ENCODE assay signal across 1 cellular context in genomic region chr20:64050261-64051032, GRCh38.
TF ChIP-seq lines count a peak whose summit lies in the region.

No MANE protein-coding gene starts in this region.

TF ChIP-seq in HepG2, 621 proteins besides CTCF, POLR2A, EP300 and RAD21 (continued from another document and continues in another):
- TF ChIP-seq ZNF724P (CRISPR knock-in tag; IDR thresholded peaks at IDR 0.05; ENCODE audit: borderline replicate concordance) (no peak; the same call in none of the 2 replicates), ARNTL (CRISPR knock-in tag; IDR thresholded peaks at IDR 0.05) (no peak; the same call in 1 of the 2 replicates), ZNF225 (CRISPR knock-in tag; IDR thresholded peaks at IDR 0.05) (peak; percentile 55; the same call in 1 of the 2 replicates), ZNF205 (CRISPR knock-in tag; IDR thresholded peaks at IDR 0.05) (no peak), SNAI1 (CRISPR knock-in tag; IDR thresholded peaks at IDR 0.05; ENCODE audit: borderline replicate concordance) (no peak), SOX5 (CRISPR knock-in tag; IDR thresholded peaks at IDR 0.05; ENCODE audit: borderline replicate concordance) (peak; percentile 42; the same call in 1 of the 2 replicates), ZNF670 (CRISPR knock-in tag; IDR thresholded peaks at IDR 0.05; ENCODE audit: borderline replicate concordance) (no peak; the same call in 1 of the 2 replicates), ZNF24 (IDR thresholded peaks at IDR 0.05) (no peak), GATAD1 (CRISPR knock-in tag; IDR thresholded peaks at IDR 0.05) (peak; percentile 28), MXI1 (IDR thresholded peaks at IDR 0.05; ENCODE audit: borderline replicate concordance, low read depth, low read length) (peak; percentile 75; the same call in 2 of the 3 replicates), ZNF281 (CRISPR knock-in tag; IDR thresholded peaks at IDR 0.05; ENCODE audit: borderline replicate concordance) (no peak), ZSCAN21 (CRISPR knock-in tag; IDR thresholded peaks at IDR 0.05; ENCODE audit: borderline replicate concordance) (peak; percentile 73; the same call in 1 of the 2 replicates), ZBTB34 (CRISPR knock-in tag; IDR thresholded peaks at IDR 0.05) (peak; percentile 96), ZFP36L2 (CRISPR knock-in tag; IDR thresholded peaks at IDR 0.05) (no peak), FOXO1 (CRISPR knock-in tag; IDR thresholded peaks at IDR 0.05) (peak; percentile 59; the same call in 1 of the 2 replicates), USF2 (IDR thresholded peaks at IDR 0.05; ENCODE audit: low read depth, low read length) (peak; percentile 27; the same call in 1 of the 2 replicates), USF2 (CRISPR knock-in tag; IDR thresholded peaks at IDR 0.05; ENCODE audit: borderline replicate concordance) (no peak), MTA1 (CRISPR knock-in tag; IDR thresholded peaks at IDR 0.05; ENCODE audit: borderline replicate concordance) (peak; percentile 79; the same call in 1 of the 2 replicates), ZBTB26 (CRISPR knock-in tag; IDR thresholded peaks at IDR 0.05; ENCODE audit: borderline replicate concordance) (peak; percentile 75; the same call in 1 of the 2 replicates)
- TF ChIP-seq, protein P1, sequence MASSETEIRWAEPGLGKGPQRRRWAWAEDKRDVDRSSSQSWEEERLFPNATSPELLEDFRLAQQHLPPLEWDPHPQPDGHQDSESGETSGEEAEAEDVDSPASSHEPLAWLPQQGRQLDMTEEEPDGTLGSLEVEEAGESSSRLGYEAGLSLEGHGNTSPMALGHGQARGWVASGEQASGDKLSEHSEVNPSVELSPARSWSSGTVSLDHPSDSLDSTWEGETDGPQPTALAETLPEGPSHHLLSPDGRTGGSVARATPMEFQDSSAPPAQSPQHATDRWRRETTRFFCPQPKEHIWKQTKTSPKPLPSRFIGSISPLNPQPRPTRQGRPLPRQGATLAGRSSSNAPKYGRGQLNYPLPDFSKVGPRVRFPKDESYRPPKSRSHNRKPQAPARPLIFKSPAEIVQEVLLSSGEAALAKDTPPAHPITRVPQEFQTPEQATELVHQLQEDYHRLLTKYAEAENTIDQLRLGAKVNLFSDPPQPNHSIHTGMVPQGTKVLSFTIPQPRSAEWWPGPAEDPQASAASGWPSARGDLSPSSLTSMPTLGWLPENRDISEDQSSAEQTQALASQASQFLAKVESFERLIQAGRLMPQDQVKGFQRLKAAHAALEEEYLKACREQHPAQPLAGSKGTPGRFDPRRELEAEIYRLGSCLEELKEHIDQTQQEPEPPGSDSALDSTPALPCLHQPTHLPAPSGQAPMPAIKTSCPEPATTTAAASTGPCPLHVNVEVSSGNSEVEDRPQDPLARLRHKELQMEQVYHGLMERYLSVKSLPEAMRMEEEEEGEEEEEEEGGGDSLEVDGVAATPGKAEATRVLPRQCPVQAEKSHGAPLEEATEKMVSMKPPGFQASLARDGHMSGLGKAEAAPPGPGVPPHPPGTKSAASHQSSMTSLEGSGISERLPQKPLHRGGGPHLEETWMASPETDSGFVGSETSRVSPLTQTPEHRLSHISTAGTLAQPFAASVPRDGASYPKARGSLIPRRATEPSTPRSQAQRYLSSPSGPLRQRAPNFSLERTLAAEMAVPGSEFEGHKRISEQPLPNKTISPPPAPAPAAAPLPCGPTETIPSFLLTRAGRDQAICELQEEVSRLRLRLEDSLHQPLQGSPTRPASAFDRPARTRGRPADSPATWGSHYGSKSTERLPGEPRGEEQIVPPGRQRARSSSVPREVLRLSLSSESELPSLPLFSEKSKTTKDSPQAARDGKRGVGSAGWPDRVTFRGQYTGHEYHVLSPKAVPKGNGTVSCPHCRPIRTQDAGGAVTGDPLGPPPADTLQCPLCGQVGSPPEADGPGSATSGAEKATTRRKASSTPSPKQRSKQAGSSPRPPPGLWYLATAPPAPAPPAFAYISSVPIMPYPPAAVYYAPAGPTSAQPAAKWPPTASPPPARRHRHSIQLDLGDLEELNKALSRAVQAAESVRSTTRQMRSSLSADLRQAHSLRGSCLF (CRISPR knock-in tag; IDR thresholded peaks at IDR 0.05; ENCODE audit: borderline replicate concordance): no peak
- TF ChIP-seq, protein P2, sequence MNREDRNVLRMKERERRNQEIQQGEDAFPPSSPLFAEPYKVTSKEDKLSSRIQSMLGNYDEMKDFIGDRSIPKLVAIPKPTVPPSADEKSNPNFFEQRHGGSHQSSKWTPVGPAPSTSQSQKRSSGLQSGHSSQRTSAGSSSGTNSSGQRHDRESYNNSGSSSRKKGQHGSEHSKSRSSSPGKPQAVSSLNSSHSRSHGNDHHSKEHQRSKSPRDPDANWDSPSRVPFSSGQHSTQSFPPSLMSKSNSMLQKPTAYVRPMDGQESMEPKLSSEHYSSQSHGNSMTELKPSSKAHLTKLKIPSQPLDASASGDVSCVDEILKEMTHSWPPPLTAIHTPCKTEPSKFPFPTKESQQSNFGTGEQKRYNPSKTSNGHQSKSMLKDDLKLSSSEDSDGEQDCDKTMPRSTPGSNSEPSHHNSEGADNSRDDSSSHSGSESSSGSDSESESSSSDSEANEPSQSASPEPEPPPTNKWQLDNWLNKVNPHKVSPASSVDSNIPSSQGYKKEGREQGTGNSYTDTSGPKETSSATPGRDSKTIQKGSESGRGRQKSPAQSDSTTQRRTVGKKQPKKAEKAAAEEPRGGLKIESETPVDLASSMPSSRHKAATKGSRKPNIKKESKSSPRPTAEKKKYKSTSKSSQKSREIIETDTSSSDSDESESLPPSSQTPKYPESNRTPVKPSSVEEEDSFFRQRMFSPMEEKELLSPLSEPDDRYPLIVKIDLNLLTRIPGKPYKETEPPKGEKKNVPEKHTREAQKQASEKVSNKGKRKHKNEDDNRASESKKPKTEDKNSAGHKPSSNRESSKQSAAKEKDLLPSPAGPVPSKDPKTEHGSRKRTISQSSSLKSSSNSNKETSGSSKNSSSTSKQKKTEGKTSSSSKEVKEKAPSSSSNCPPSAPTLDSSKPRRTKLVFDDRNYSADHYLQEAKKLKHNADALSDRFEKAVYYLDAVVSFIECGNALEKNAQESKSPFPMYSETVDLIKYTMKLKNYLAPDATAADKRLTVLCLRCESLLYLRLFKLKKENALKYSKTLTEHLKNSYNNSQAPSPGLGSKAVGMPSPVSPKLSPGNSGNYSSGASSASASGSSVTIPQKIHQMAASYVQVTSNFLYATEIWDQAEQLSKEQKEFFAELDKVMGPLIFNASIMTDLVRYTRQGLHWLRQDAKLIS (CRISPR knock-in tag; IDR thresholded peaks at IDR 0.05): peak; percentile 29; the same call in 1 of the 2 replicates
- TF ChIP-seq, protein P3, sequence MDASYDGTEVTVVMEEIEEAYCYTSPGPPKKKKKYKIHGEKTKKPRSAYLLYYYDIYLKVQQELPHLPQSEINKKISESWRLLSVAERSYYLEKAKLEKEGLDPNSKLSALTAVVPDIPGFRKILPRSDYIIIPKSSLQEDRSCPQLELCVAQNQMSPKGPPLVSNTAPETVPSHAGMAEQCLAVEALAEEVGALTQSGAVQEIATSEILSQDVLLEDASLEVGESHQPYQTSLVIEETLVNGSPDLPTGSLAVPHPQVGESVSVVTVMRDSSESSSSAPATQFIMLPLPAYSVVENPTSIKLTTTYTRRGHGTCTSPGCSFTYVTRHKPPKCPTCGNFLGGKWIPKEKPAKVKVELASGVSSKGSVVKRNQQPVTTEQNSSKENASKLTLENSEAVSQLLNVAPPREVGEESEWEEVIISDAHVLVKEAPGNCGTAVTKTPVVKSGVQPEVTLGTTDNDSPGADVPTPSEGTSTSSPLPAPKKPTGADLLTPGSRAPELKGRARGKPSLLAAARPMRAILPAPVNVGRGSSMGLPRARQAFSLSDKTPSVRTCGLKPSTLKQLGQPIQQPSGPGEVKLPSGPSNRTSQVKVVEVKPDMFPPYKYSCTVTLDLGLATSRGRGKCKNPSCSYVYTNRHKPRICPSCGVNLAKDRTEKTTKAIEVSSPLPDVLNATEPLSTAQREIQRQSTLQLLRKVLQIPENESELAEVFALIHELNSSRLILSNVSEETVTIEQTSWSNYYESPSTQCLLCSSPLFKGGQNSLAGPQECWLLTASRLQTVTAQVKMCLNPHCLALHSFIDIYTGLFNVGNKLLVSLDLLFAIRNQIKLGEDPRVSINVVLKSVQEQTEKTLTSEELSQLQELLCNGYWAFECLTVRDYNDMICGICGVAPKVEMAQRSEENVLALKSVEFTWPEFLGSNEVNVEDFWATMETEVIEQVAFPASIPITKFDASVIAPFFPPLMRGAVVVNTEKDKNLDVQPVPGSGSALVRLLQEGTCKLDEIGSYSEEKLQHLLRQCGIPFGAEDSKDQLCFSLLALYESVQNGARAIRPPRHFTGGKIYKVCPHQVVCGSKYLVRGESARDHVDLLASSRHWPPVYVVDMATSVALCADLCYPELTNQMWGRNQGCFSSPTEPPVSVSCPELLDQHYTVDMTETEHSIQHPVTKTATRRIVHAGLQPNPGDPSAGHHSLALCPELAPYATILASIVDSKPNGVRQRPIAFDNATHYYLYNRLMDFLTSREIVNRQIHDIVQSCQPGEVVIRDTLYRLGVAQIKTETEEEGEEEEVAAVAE (CRISPR knock-in tag; IDR thresholded peaks at IDR 0.05; ENCODE audit: borderline replicate concordance): peak; percentile 37; the same call in 1 of the 2 replicates
- TF ChIP-seq, protein P4, sequence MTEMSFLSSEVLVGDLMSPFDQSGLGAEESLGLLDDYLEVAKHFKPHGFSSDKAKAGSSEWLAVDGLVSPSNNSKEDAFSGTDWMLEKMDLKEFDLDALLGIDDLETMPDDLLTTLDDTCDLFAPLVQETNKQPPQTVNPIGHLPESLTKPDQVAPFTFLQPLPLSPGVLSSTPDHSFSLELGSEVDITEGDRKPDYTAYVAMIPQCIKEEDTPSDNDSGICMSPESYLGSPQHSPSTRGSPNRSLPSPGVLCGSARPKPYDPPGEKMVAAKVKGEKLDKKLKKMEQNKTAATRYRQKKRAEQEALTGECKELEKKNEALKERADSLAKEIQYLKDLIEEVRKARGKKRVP (CRISPR knock-in tag; IDR thresholded peaks at IDR 0.05): no peak
